In genomic region chr1:54254055-54254454, GRCh38 we compare ENCODE assay signal across 10 cellular contexts. TPM values are rescaled to one million over a fixed set of nuclear protein-coding genes. Genes with fewer than 3 reads are reported as not detected.
A peak's percentile ranks its signal among the peaks of the same experiment; 100 is the strongest.
DNase-seq lines count a peak whose midpoint lies in the region; ATAC-seq, FAIRE-seq and TF ChIP-seq lines count a peak whose summit lies in the region.
"Had no signal": no experiment of that assay in that cellular context is flagged by ENCODE, and none has a peak within 500 bp of the region (broad histone marks: within the 10 kb centered on the region; RNA-seq: fewer than 3 reads in every experiment).

No MANE protein-coding gene starts in this region.

- no peaks in the 10 kb centered on the region for H3K27me3 ChIP-seq in CD8-positive, alpha-beta T cell (ENCODE audit: insufficient read depth, low read length)
- no peaks in the 10 kb centered on the region for H3K27me3 ChIP-seq in keratinocyte (ENCODE audit: control insufficient read depth, extremely low read depth, insufficient read depth, low read length)
- H3K27me3 ChIP-seq: right lobe of liver had no signal

- dilution Hi-C loops in keratinocyte (cut with MboI; ENCODE audit: extremely low pct_ligation_motif_present, low sequenced_read_pairs): no loop called here

- no peak for DNase-seq in CD8-positive, alpha-beta T cell
- DNase-seq in NCI-H1417 (lab: John Stamatoyannopoulos, UW): peak in 2 of 3 experiments; percentile 64 to 81
- no peak for DNase-seq in keratinocyte (ENCODE audit: low read depth, low spot score)
- DNase-seq in KBM-7: no peak
- no peak for DNase-seq in NCI-H526 treated with DMSO at 0.1 percent for 48 hours (lab: John Stamatoyannopoulos, UW)
- DNase-seq: right lobe of liver; stimulated activated naive CD8-positive, alpha-beta T cell treated with anti-CD3 and anti-CD28 coated beads, Interleukin-15, amount 100 ng/mL, for 72 hours had no signal

- no peak overlapping the region for H2AFZ ChIP-seq in keratinocyte (ENCODE audit: control insufficient read depth, low read length)

- H3K27ac ChIP-seq in CD8-positive, alpha-beta T cell (ENCODE audit: low read depth, low read length): no peak overlapping the region
- H3K27ac ChIP-seq in keratinocyte (ENCODE audit: control insufficient read depth, insufficient read depth, low read length): no peak overlapping the region
- H3K27ac ChIP-seq: right lobe of liver had no signal

- H4K20me1 ChIP-seq in keratinocyte (ENCODE audit: control insufficient read depth, extremely low read depth, insufficient read depth, low read length): peaks cover 10% of the 10 kb centered on the region

- peaks cover 6% of the 10 kb centered on the region for H3K4me1 Mint-ChIP-seq in CD8-positive, alpha-beta T cell (ENCODE audit: low read depth)
- peaks cover 5% of the 10 kb centered on the region for H3K4me1 Mint-ChIP-seq in activated T-helper 17 cell treated with anti-CD3 and anti-CD28 coated beads, Interleukin-2, amount 50 U/mL, for 72 hours

- CTCF ChIA-PET in CD8-positive, alpha-beta T cell (lab: Charles Lee): no interaction called here

- no peaks in the 10 kb centered on the region for H3K9me3 ChIP-seq in CD8-positive, alpha-beta T cell (ENCODE audit: low read length)
- H3K9me3 ChIP-seq in keratinocyte (ENCODE audit: control insufficient read depth, low read depth, low read length): no peaks in the 10 kb centered on the region
- H3K9me3 ChIP-seq: right lobe of liver had no signal

- no peak for ATAC-seq in CD8-positive, alpha-beta T cell
- no peak for ATAC-seq in activated T-helper 17 cell treated with anti-CD3 and anti-CD28 coated beads, Interleukin-2, amount 50 U/mL, for 72 hours (replicated peaks)
- ATAC-seq in GM21786 (IDR thresholded peaks at IDR 0.05; ENCODE audit: unreplicated experiment): no peak
- ATAC-seq in HG03460 (IDR thresholded peaks at IDR 0.05; ENCODE audit: unreplicated experiment): no peak
- ATAC-seq: right lobe of liver had no signal

- H3K4me2 ChIP-seq in keratinocyte (ENCODE audit: control insufficient read depth, extremely low read depth, insufficient read depth, low read depth, low read length): peak overlapping the region; percentile 41

- H3K9me1 ChIP-seq in keratinocyte (ENCODE audit: control insufficient read depth, extremely low read depth, insufficient read depth, low read length): peaks cover 3% of the 10 kb centered on the region

- intact Hi-C loops in CD8-positive, alpha-beta T cell (cut with DNase I, micrococcal nuclease): no loop called here

- H3K9ac ChIP-seq in keratinocyte (ENCODE audit: control insufficient read depth, extremely low read depth, insufficient read depth, low read length): no peak overlapping the region

- no peak overlapping the region for H3K4me3 Mint-ChIP-seq in CD8-positive, alpha-beta T cell
- H3K4me3 Mint-ChIP-seq in activated T-helper 17 cell treated with anti-CD3 and anti-CD28 coated beads, Interleukin-2, amount 50 U/mL, for 72 hours: no peak overlapping the region
- H3K4me3 Mint-ChIP-seq: stimulated activated naive CD8-positive, alpha-beta T cell treated with anti-CD3 and anti-CD28 coated beads, Interleukin-15, amount 100 ng/mL, for 72 hours had no signal

- H3K9me3 Mint-ChIP-seq in CD8-positive, alpha-beta T cell: no peaks in the 10 kb centered on the region
- no peaks in the 10 kb centered on the region for H3K9me3 Mint-ChIP-seq in activated T-helper 17 cell treated with anti-CD3 and anti-CD28 coated beads, Interleukin-2, amount 50 U/mL, for 72 hours
- H3K9me3 Mint-ChIP-seq: stimulated activated naive CD8-positive, alpha-beta T cell treated with anti-CD3 and anti-CD28 coated beads, Interleukin-15, amount 100 ng/mL, for 72 hours had no signal

- H3K36me3 ChIP-seq in CD8-positive, alpha-beta T cell (ENCODE audit: insufficient read depth, low read length): peaks cover 9% of the 10 kb centered on the region
- H3K36me3 ChIP-seq in keratinocyte (ENCODE audit: control insufficient read depth in 2 of 2, extremely low read depth in 1 of 2, insufficient read depth in 2 of 2, low read length in 2 of 2): peaks cover 4% of the 10 kb centered on the region in 2 experiments

- peaks cover 56% of the 10 kb centered on the region for H3K36me3 Mint-ChIP-seq in CD8-positive, alpha-beta T cell
- peaks cover 11% of the 10 kb centered on the region for H3K36me3 Mint-ChIP-seq in activated T-helper 17 cell treated with anti-CD3 and anti-CD28 coated beads, Interleukin-2, amount 50 U/mL, for 72 hours (ENCODE audit: low read depth)

- H3K79me2 ChIP-seq in keratinocyte (ENCODE audit: control insufficient read depth, insufficient read depth, low read length): no peaks in the 10 kb centered on the region

- TF ChIP-seq CTCF in CD8-positive, alpha-beta T cell (IDR thresholded peaks at IDR 0.05): no peak
- TF ChIP-seq CTCF in keratinocyte (optimal IDR thresholded peaks at IDR 0.05 in 1 of 3, IDR thresholded peaks at IDR 0.05 in 1 of 3, conservative IDR thresholded peaks at IDR 0.05 in 1 of 3; ENCODE audit: extremely low read depth in 1 of 3, insufficient read depth in 2 of 3, low read length in 3 of 3): no peak

- POLR2A ChIA-PET in CD8-positive, alpha-beta T cell (lab: Charles Lee): no interaction called here

- H3K4me1 ChIP-seq in CD8-positive, alpha-beta T cell (ENCODE audit: insufficient read depth, low read length): no peaks in the 10 kb centered on the region
- peaks cover 23% of the 10 kb centered on the region for H3K4me1 ChIP-seq in keratinocyte (ENCODE audit: control insufficient read depth, extremely low read depth, insufficient read depth, low read length)
- H3K4me1 ChIP-seq: right lobe of liver had no signal

- no peak overlapping the region for H3K4me3 ChIP-seq in CD8-positive, alpha-beta T cell (ENCODE audit: low read depth, low read length)
- H3K4me3 ChIP-seq in keratinocyte (ENCODE audit: control insufficient read depth in 2 of 3, extremely low read depth in 1 of 3, insufficient read depth in 2 of 3, low read depth in 1 of 3, low read length in 3 of 3): no peak overlapping the region
- H3K4me3 ChIP-seq: right lobe of liver had no signal

- in situ Hi-C loops in KBM-7 (cut with MboI; ENCODE audit: low pct_unique_long_range_greater_than_20kb, low sequenced_read_pairs): no loop called here

- FAIRE-seq in keratinocyte (lab: Jason Lieb, UNC): peak; percentile 5

- H3K27ac Mint-ChIP-seq in CD8-positive, alpha-beta T cell: peak overlapping the region; percentile 57
- H3K27ac Mint-ChIP-seq in activated T-helper 17 cell treated with anti-CD3 and anti-CD28 coated beads, Interleukin-2, amount 50 U/mL, for 72 hours: peak overlapping the region; percentile 23

- H3K27me3 Mint-ChIP-seq in CD8-positive, alpha-beta T cell (ENCODE audit: low read depth): no peaks in the 10 kb centered on the region
- H3K27me3 Mint-ChIP-seq in activated T-helper 17 cell treated with anti-CD3 and anti-CD28 coated beads, Interleukin-2, amount 50 U/mL, for 72 hours: no peaks in the 10 kb centered on the region
- H3K27me3 Mint-ChIP-seq: stimulated activated naive CD8-positive, alpha-beta T cell treated with anti-CD3 and anti-CD28 coated beads, Interleukin-15, amount 100 ng/mL, for 72 hours had no signal

RNA-seq across cellular contexts. Expression of gene MRPL37, which starts 54.1 kb away (rescaled TPM):
- total RNA-seq in CD8-positive, alpha-beta T cell: 10 to 100 TPM; 27.4 to 29.8 TPM
- 100 to 1,000 TPM; 115 to 164 TPM for total RNA-seq in activated T-helper 17 cell treated with anti-CD3 and anti-CD28 coated beads, Interleukin-2, amount 50 U/mL, for 72 hours
- polyA plus RNA-seq in keratinocyte: 30.9 to 31.7 TPM (median 31.0 TPM) in 3 replicates
- polyA plus RNA-seq in keratinocyte (2011; ENCODE audit: low read depth): 14.8 TPM
- polyA plus RNA-seq in keratinocyte (2011; cell fraction: cytosol; rRNA removed): 23.6 and 33.6 TPM in 2 replicates
- 11.9 and 19.0 TPM in 2 replicates for polyA plus RNA-seq in keratinocyte (2011; cell fraction: nucleus; rRNA removed)
- polyA plus RNA-seq in keratinocyte (2012; ENCODE audit: low replicate concordance): 82.8 and 94.6 TPM in 2 replicates
- 24.4 to 43.2 TPM (median 24.8 TPM) in 3 replicates for polyA minus RNA-seq in keratinocyte
- 18.8 TPM for polyA minus RNA-seq in keratinocyte (2011; cell fraction: cytosol; rRNA and poly(A)+ RNA removed)
- polyA minus RNA-seq in keratinocyte (2011; cell fraction: nucleus; rRNA and poly(A)+ RNA removed): 5.7 and 5.8 TPM in 2 replicates

RNA-seq across cellular contexts. Expression of gene CYB5RL, which starts 54.2 kb away (rescaled TPM):
- total RNA-seq in CD8-positive, alpha-beta T cell: 1 to 10 TPM; 2.1 to 3.0 TPM
- 10 to 100 TPM; 11.9 to 12.7 TPM for total RNA-seq in activated T-helper 17 cell treated with anti-CD3 and anti-CD28 coated beads, Interleukin-2, amount 50 U/mL, for 72 hours
- 0.67 to 1.3 TPM (median 0.73 TPM) in 3 replicates for polyA plus RNA-seq in keratinocyte
- 0.29 TPM for polyA plus RNA-seq in keratinocyte (2011; ENCODE audit: low read depth)
- polyA plus RNA-seq in keratinocyte (2011; cell fraction: cytosol; rRNA removed): 0.62 and 0.75 TPM in 2 replicates
- polyA plus RNA-seq in keratinocyte (2011; cell fraction: nucleus; rRNA removed): 0.92 and 1.0 TPM in 2 replicates
- polyA plus RNA-seq in keratinocyte (2012; ENCODE audit: low replicate concordance): 0.99 and 1.1 TPM in 2 replicates
- polyA minus RNA-seq in keratinocyte: 1.1 to 2.1 TPM (median 1.5 TPM) in 3 replicates
- polyA minus RNA-seq in keratinocyte (2011; cell fraction: cytosol; rRNA and poly(A)+ RNA removed): not detected
- polyA minus RNA-seq in keratinocyte (2011; cell fraction: nucleus; rRNA and poly(A)+ RNA removed): 0.21 and 0.39 TPM in 2 replicates

Comparison
In these comparisons a context has a peak if more than half of its experiments do, and no peak if none do; other contexts are left out.
1. DNase-seq: peak in NCI-H1417 (2 of 3); none in CD8-positive, alpha-beta T cell (0 of 7), keratinocyte (single experiment), KBM-7 (single experiment) and NCI-H526 treated with DMSO at 0.1 percent for 48 hours (single experiment).